In the genomic region with DNA sequence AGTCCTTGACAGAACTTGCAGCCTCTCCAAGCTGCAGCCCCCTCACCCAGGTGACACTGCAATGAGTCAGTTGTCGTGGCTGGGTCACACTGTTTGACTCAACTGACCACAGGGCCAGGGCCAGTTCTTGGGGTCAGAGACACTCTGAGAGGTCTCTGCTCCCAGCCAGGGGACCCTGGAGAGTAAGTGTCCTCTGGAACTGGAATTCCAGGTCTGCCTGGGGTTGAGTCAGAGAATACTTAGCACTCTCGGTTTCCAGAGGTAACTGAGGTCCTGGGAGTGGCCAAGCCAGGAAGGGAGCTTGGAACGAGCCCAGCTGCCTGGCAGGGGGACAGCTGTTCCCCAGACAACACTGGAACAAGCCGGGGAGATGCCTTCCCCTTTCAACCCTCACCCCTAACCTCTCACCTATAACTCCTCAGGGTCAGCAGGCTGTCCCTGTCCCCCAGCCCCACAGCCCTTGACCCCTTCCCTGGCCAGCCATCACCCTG, we compare ENCODE assay signal across 1 cellular context.
TF ChIP-seq lines count a peak whose summit lies in the region.

No MANE protein-coding gene starts in this region.

TF ChIP-seq in endothelial cell of umbilical vein, 7 proteins besides CTCF, POLR2A, EP300 and RAD21:
- peak; percentile 31 for TF ChIP-seq FOS (IDR thresholded peaks at IDR 0.05; ENCODE audit: borderline replicate concordance, insufficient read depth, low read length)
- no peak for TF ChIP-seq MYC (IDR thresholded peaks at IDR 0.05; ENCODE audit: low read depth, low read length)
